ENCODE assay signal across 20 cellular contexts in the genomic region with DNA sequence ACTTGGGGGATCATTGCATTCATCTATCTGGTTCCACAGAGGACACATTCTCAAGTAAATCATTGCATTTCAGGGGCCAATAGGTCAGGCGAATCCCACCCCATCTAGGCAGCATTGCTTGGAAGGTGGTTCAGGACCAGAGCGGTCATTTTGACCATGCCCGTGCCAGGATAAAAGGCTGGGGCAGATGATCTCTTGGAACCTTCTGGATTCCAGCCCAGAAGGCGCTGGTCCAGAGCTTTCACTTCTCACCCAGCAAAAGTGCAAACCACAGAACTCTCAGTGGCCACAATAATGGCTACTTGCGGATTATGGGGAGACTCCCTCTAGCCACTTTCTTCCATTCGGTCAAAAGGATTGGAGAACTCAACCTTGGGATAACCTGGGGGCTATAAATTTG. TPM values are rescaled to one million over a fixed set of nuclear protein-coding genes. Genes with fewer than 3 reads are reported as not detected.
DNase-seq lines count a peak whose midpoint lies in the region; ATAC-seq and TF ChIP-seq lines count a peak whose summit lies in the region.
"Had no signal": no experiment of that assay in that cellular context is flagged by ENCODE, and none has a peak within 500 bp of the region (broad histone marks: within the 10 kb centered on the region; RNA-seq: fewer than 3 reads in every experiment).

No MANE protein-coding gene starts in this region.

- TF ChIP-seq CTCF in CD14-positive monocyte (IDR thresholded peaks at IDR 0.05) (no peak), osteoblast (IDR thresholded peaks at IDR 0.05; ENCODE audit: extremely low read depth, low read depth, low read length) (no peak)

- H4K20me1 ChIP-seq in osteoblast (ENCODE audit: insufficient read depth, low read length): no peaks in the 10 kb centered on the region

- H2AFZ ChIP-seq in osteoblast (ENCODE audit: low read length): no peak overlapping the region

- H3K36me3 ChIP-seq in osteoblast (ENCODE audit: insufficient read depth, low read length): no peaks in the 10 kb centered on the region

- H3K4me3 Mint-ChIP-seq in CD14-positive monocyte: no peak overlapping the region
- H3K4me3 Mint-ChIP-seq in activated T-helper 1 cell treated with anti-CD3 and anti-CD28 coated beads, Interleukin-12 subunit alpha, Interleukin-12 subunit beta, Interleukin-2, Interleukin-4 antibody, amounts not matched to agents 30 ng/mL and 10 ng/mL and 1 ng/mL, durations not matched to agents 14 hours and 24 hours and 36 hours: no peak overlapping the region
- H3K4me3 Mint-ChIP-seq: CD4-positive, alpha-beta memory T cell; HFFc6; IgD-negative memory B cell had no signal

- H3K27me3 ChIP-seq in osteoblast (ENCODE audit: insufficient read depth, low read length): peaks cover 22% of the 10 kb centered on the region

- H3K27me3 Mint-ChIP-seq in CD14-positive monocyte (ENCODE audit: low read depth in 3 of 3): peaks cover 8 to 19% (median 9%) of the 10 kb centered on the region in 3 donors
- peaks cover 16% of the 10 kb centered on the region for H3K27me3 Mint-ChIP-seq in activated T-helper 1 cell treated with anti-CD3 and anti-CD28 coated beads, Interleukin-12 subunit alpha, Interleukin-12 subunit beta, Interleukin-2, Interleukin-4 antibody, amounts not matched to agents 30 ng/mL and 10 ng/mL and 1 ng/mL, durations not matched to agents 14 hours and 24 hours and 36 hours (ENCODE audit: insufficient read depth)

- H3K9me3 ChIP-seq in osteoblast (ENCODE audit: low read depth, low read length): no peaks in the 10 kb centered on the region

- H3K4me3 ChIP-seq in osteoblast (ENCODE audit: insufficient read depth, low read length): no peak overlapping the region

- H3K27ac Mint-ChIP-seq in CD14-positive monocyte: peak overlapping the region in 1 of 7 donors; percentile 15
- H3K27ac Mint-ChIP-seq in activated T-helper 1 cell treated with anti-CD3 and anti-CD28 coated beads, Interleukin-12 subunit alpha, Interleukin-12 subunit beta, Interleukin-2, Interleukin-4 antibody, amounts not matched to agents 30 ng/mL and 10 ng/mL and 1 ng/mL, durations not matched to agents 14 hours and 24 hours and 36 hours: no peak overlapping the region
- H3K27ac Mint-ChIP-seq: CD4-positive, alpha-beta memory T cell; HFFc6 had no signal

- DNase-seq in CD14-positive monocyte (ENCODE audit: low spot score): peak; percentile 2
- peak; percentile 18 for DNase-seq in RPMI7951 (ENCODE audit: low read depth)
- peak; percentile 48 for DNase-seq in osteoblast (ENCODE audit: insufficient read length, low spot score, missing footprints)
- DNase-seq in activated T-helper 1 cell treated with anti-CD3 and anti-CD28 coated beads, Interleukin-12 subunit alpha, Interleukin-12 subunit beta, Interleukin-2, Interleukin-4 antibody, amounts not matched to agents 30 ng/mL and 10 ng/mL and 1 ng/mL, durations not matched to agents 14 hours and 24 hours and 36 hours (ENCODE audit: low spot score): no peak
- DNase-seq in mucosa of gallbladder (ENCODE audit: low spot score): no peak
- DNase-seq: AML-193; CD4-positive, alpha-beta memory T cell; DMS153; DMS79; GDM1; GOT3; H7; HFFc6 had no signal

- no peak for ATAC-seq in HG03565 (IDR thresholded peaks at IDR 0.05; ENCODE audit: unreplicated experiment)
- ATAC-seq: HCT116, HepG2 had no signal

- intact Hi-C loops in CD14-positive monocyte (cut with micrococcal nuclease): no loop called here
- intact Hi-C loops in activated T-helper 1 cell treated with anti-CD3 and anti-CD28 coated beads, Interleukin-12 subunit alpha, Interleukin-12 subunit beta, Interleukin-2, Interleukin-4 antibody, amounts not matched to agents 30 ng/mL and 10 ng/mL and 1 ng/mL, durations not matched to agents 14 hours and 24 hours and 36 hours (cut with micrococcal nuclease): no loop called here

- H3K27ac ChIP-seq in osteoblast (ENCODE audit: low read depth, low read length): no peak overlapping the region
- H3K27ac ChIP-seq: C4-2B had no signal

- no peaks in the 10 kb centered on the region for H3K9me3 Mint-ChIP-seq in CD14-positive monocyte
- no peaks in the 10 kb centered on the region for H3K9me3 Mint-ChIP-seq in activated T-helper 1 cell treated with anti-CD3 and anti-CD28 coated beads, Interleukin-12 subunit alpha, Interleukin-12 subunit beta, Interleukin-2, Interleukin-4 antibody, amounts not matched to agents 30 ng/mL and 10 ng/mL and 1 ng/mL, durations not matched to agents 14 hours and 24 hours and 36 hours
- H3K9me3 Mint-ChIP-seq: CD4-positive, alpha-beta memory T cell; HFFc6 had no signal

- H3K36me3 Mint-ChIP-seq in CD14-positive monocyte: no peaks in the 10 kb centered on the region
- H3K36me3 Mint-ChIP-seq in activated T-helper 1 cell treated with anti-CD3 and anti-CD28 coated beads, Interleukin-12 subunit alpha, Interleukin-12 subunit beta, Interleukin-2, Interleukin-4 antibody, amounts not matched to agents 30 ng/mL and 10 ng/mL and 1 ng/mL, durations not matched to agents 14 hours and 24 hours and 36 hours (ENCODE audit: low read depth): no peaks in the 10 kb centered on the region
- H3K36me3 Mint-ChIP-seq: CD4-positive, alpha-beta memory T cell; IgD-negative memory B cell had no signal

- no peaks in the 10 kb centered on the region for H3K4me1 Mint-ChIP-seq in CD14-positive monocyte
- H3K4me1 Mint-ChIP-seq in activated T-helper 1 cell treated with anti-CD3 and anti-CD28 coated beads, Interleukin-12 subunit alpha, Interleukin-12 subunit beta, Interleukin-2, Interleukin-4 antibody, amounts not matched to agents 30 ng/mL and 10 ng/mL and 1 ng/mL, durations not matched to agents 14 hours and 24 hours and 36 hours (ENCODE audit: low read depth): no peaks in the 10 kb centered on the region
- H3K4me1 Mint-ChIP-seq: CD4-positive, alpha-beta memory T cell had no signal

- peaks cover 9% of the 10 kb centered on the region for H3K4me1 ChIP-seq in osteoblast (ENCODE audit: insufficient read depth, low read length)

- no peak overlapping the region for H3K4me2 ChIP-seq in osteoblast (ENCODE audit: insufficient read depth, low read length)

- H3K79me2 ChIP-seq in osteoblast (ENCODE audit: insufficient read depth, low read length): no peaks in the 10 kb centered on the region

RNA-seq across cellular contexts. Expression of a gene that starts 0.6 kb away (rescaled TPM):
- polyA plus RNA-seq in CD14-positive monocyte: not detected
- not detected in 2 replicates for total RNA-seq in RPMI7951 (2014; rRNA removed; shearing (Covaris generic))
- not detected in 2 replicates for total RNA-seq in osteoblast
- total RNA-seq in activated T-helper 1 cell treated with anti-CD3 and anti-CD28 coated beads, Interleukin-12 subunit alpha, Interleukin-12 subunit beta, Interleukin-2, Interleukin-4 antibody, amounts not matched to agents 30 ng/mL and 10 ng/mL and 1 ng/mL, durations not matched to agents 14 hours and 24 hours and 36 hours: not detected in 2 replicates
- total RNA-seq in mucosa of gallbladder: not detected
- total RNA-seq: CD4-positive, alpha-beta memory T cell; H7; HepG2; HFFc6 had no signal
- polyA plus RNA-seq: BJ; CD4-positive, alpha-beta memory T cell; HepG2; IgD-negative memory B cell had no signal

RNA-seq across cellular contexts. Expression of a gene that starts 17.6 kb away (rescaled TPM):
- not detected for polyA plus RNA-seq in CD14-positive monocyte
- not detected in 2 replicates for total RNA-seq in RPMI7951 (2014; rRNA removed; shearing (Covaris generic))
- total RNA-seq in osteoblast (not detected in 2 replicates), mucosa of gallbladder (not detected)
- total RNA-seq in activated T-helper 1 cell treated with anti-CD3 and anti-CD28 coated beads, Interleukin-12 subunit alpha, Interleukin-12 subunit beta, Interleukin-2, Interleukin-4 antibody, amounts not matched to agents 30 ng/mL and 10 ng/mL and 1 ng/mL, durations not matched to agents 14 hours and 24 hours and 36 hours: not detected in 2 replicates
- total RNA-seq: CD4-positive, alpha-beta memory T cell; Daoy; H7; HepG2; HFFc6 had no signal
- polyA plus RNA-seq: BJ; CD4-positive, alpha-beta memory T cell; HepG2; IgD-negative memory B cell had no signal

RNA-seq across cellular contexts. Expression of a gene that starts 38.3 kb away (rescaled TPM):
- polyA plus RNA-seq in CD14-positive monocyte: not detected
- not detected in 2 replicates for total RNA-seq in RPMI7951 (2014; rRNA removed; shearing (Covaris generic))
- not detected in 2 replicates for total RNA-seq in osteoblast
- not detected in 2 replicates for total RNA-seq in activated T-helper 1 cell treated with anti-CD3 and anti-CD28 coated beads, Interleukin-12 subunit alpha, Interleukin-12 subunit beta, Interleukin-2, Interleukin-4 antibody, amounts not matched to agents 30 ng/mL and 10 ng/mL and 1 ng/mL, durations not matched to agents 14 hours and 24 hours and 36 hours
- not detected for total RNA-seq in mucosa of gallbladder
- total RNA-seq: CD4-positive, alpha-beta memory T cell; Daoy; H7; HepG2; HFFc6 had no signal
- polyA plus RNA-seq: BJ; CD4-positive, alpha-beta memory T cell; HepG2; IgD-negative memory B cell had no signal

RNA-seq across cellular contexts. Expression of a gene that starts 46.7 kb away (rescaled TPM):
- not detected for polyA plus RNA-seq in CD14-positive monocyte
- total RNA-seq in RPMI7951 (2014; rRNA removed; shearing (Covaris generic)): not detected in 2 replicates
- total RNA-seq in osteoblast (not detected in 2 replicates), mucosa of gallbladder (not detected)
- total RNA-seq in activated T-helper 1 cell treated with anti-CD3 and anti-CD28 coated beads, Interleukin-12 subunit alpha, Interleukin-12 subunit beta, Interleukin-2, Interleukin-4 antibody, amounts not matched to agents 30 ng/mL and 10 ng/mL and 1 ng/mL, durations not matched to agents 14 hours and 24 hours and 36 hours: not detected in 2 replicates
- total RNA-seq: CD4-positive, alpha-beta memory T cell; Daoy; HepG2; HFFc6 had no signal
- polyA plus RNA-seq: CD4-positive, alpha-beta memory T cell; HepG2; IgD-negative memory B cell had no signal

Comparison
In these comparisons a context has a peak if more than half of its experiments do, and no peak if none do; other contexts are left out.
1. DNase-seq: peak in CD14-positive monocyte (single experiment), RPMI7951 (single experiment) and osteoblast (single experiment); none in activated T-helper 1 cell treated with anti-CD3 and anti-CD28 coated beads, Interleukin-12 subunit alpha, Interleukin-12 subunit beta, Interleukin-2, Interleukin-4 antibody, amounts not matched to agents 30 ng/mL and 10 ng/mL and 1 ng/mL, durations not matched to agents 14 hours and 24 hours and 36 hours (single experiment) and mucosa of gallbladder (single experiment).